1 cellular context compared by ENCODE assay signal in genomic region chr11:36464720-36465119, GRCh38.
TF ChIP-seq lines count a peak whose summit lies in the region.

No MANE protein-coding gene starts in this region.

TF ChIP-seq in IMR-90, 13 proteins besides CTCF, POLR2A, EP300 and RAD21 (continued from another document):
- TF ChIP-seq USF2 (IDR thresholded peaks at IDR 0.05; ENCODE audit: low read depth, low read length) (no peak), ELK1 (IDR thresholded peaks at IDR 0.05; ENCODE audit: borderline replicate concordance, low read depth, low read length) (no peak)
TF ChIP-seq in IMR-90: peak in this region for 0.
